22 cellular contexts compared by ENCODE assay signal in the genomic region with DNA sequence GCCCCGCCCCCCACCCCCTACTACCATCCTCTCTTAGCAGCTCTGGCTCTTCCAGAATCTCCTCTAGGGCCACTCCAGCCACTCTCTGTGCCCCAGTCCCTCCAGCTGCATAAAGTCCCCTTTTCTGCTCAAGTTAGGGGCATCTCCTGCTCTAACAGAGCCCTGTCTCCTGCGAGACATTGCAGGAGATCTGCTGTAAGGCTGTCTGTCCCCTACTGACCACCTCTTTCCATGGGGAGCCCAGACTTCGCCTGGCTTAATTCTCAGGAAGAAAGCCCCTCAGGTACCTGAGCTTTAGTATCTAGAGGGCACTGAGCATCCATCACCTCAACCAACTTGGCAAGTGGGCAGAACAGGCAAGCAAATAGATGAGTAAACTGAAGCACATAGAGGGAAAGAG.
"Had no signal": no experiment of that assay in that cellular context is flagged by ENCODE, and none has a peak within 500 bp of the region (broad histone marks: within the 10 kb centered on the region; RNA-seq: fewer than 3 reads in every experiment).

No MANE protein-coding gene starts in this region.

- DNase-seq: cortex of kidney; effector CD4-positive, alpha-beta T cell; foreskin fibroblast; gastrocnemius medialis; left cardiac atrium; mammary epithelial cell; mesendoderm; midbrain; naive thymus-derived CD8-positive, alpha-beta T cell; nephron progenitor cell; occipital lobe; pancreas; right lobe of liver; small intestine; stimulated activated CD4-positive, alpha-beta T cell treated with anti-CD3 and anti-CD28 coated beads, Interleukin-15, amount 100 ng/mL, for 24 hours; stimulated activated CD4-positive, alpha-beta T cell treated with anti-CD3 and anti-CD28 coated beads, Interleukin-2, amount 100 ng/mL, for 48 hours; stimulated activated naive B cell treated with anti-CD40 and anti-IgM and Interleukin-4, amounts not matched to agents 10 μg/mL and 1 μg/mL and 100 μg/mL, for 72 hours; transverse colon had no signal

- H3K9me3 ChIP-seq: gastrocnemius medialis, left lung, pancreas, right lobe of liver, thoracic aorta, transverse colon, vagina had no signal

- H3K36me3 ChIP-seq: gastrocnemius medialis, left lung, pancreas, right lobe of liver, thoracic aorta, transverse colon, vagina had no signal

- H3K27ac ChIP-seq: gastrocnemius medialis, hepatocyte, left lung, pancreas, right lobe of liver, thoracic aorta, transverse colon, vagina had no signal

- ATAC-seq: gastrocnemius medialis; left cardiac atrium; left lung; naive thymus-derived CD8-positive, alpha-beta T cell; pancreas; right lobe of liver; stimulated activated naive B cell treated with anti-CD40 and anti-IgM and Interleukin-4, amounts not matched to agents 10 μg/mL and 1 μg/mL and 100 μg/mL, for 72 hours had no signal

- H3K4me3 ChIP-seq: gastrocnemius medialis, hepatocyte, left lung, pancreas, right lobe of liver, thoracic aorta, transverse colon, vagina had no signal

- H3K27me3 ChIP-seq: gastrocnemius medialis, hepatocyte, left lung, pancreas, right lobe of liver, transverse colon, vagina had no signal

- H3K4me1 ChIP-seq: gastrocnemius medialis, left lung, pancreas, right lobe of liver, transverse colon, vagina had no signal
